ENCODE assay signal across 21 cellular contexts in the genomic region with DNA sequence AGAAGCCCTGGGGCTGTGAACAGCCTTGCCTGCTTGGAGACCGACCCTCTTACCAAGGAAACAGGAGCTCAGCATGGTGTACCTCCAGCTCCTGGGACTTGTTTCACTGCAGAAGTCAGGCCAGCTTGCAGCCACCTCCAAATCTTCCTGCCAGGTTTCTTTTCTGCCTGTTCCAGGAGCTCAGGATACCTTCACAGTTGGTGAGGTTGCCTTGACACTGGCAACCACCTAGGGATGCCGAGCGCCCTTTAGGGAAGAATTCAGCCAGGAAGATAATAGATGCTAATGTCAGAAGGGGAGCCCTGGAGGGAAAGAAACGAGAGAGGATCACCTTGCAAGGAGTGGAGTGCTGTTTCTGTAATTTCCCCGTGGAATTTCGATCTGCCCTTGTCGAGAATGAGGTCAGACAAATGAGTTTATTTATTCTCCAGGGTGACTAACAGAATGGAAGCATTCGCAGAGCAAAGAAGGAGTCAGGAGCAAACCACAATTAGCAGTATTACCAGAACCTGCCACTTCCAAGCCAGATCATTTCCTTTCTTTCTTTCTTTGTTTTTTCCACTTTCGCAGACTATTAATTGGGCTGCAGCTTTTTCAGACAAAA.
A peak's percentile ranks its signal among the peaks of the same experiment; 100 is the strongest.
DNase-seq lines count a peak whose midpoint lies in the region; ATAC-seq and TF ChIP-seq lines count a peak whose summit lies in the region.
"Had no signal": no experiment of that assay in that cellular context is flagged by ENCODE, and none has a peak within 500 bp of the region (broad histone marks: within the 10 kb centered on the region; RNA-seq: fewer than 3 reads in every experiment).

No MANE protein-coding gene starts in this region.

- H3K27ac Mint-ChIP-seq in activated T-cell treated with anti-CD3 and anti-CD28 coated beads, Interleukin-2, amount 50 U/mL, for 72 hours, result no peak overlapping the region

- H3K36me3 ChIP-seq in kidney epithelial cell (ENCODE audit: control insufficient read depth, insufficient read depth, low read length) (no peaks in the 10 kb centered on the region), lower lobe of right lung (no peaks in the 10 kb centered on the region)
- H3K36me3 ChIP-seq: esophagus squamous epithelium, SJSA1, vagina had no signal

- H3K4me3 ChIP-seq in choroid plexus epithelial cell (ENCODE audit: low read depth, low read length) (no peak overlapping the region), kidney epithelial cell (ENCODE audit: low read depth, low read length) (no peak overlapping the region), lower lobe of right lung (no peak overlapping the region)
- H3K4me3 ChIP-seq: dorsolateral prefrontal cortex, esophagus squamous epithelium, K562, lung, SJSA1, vagina had no signal

- peak; percentile 47 for DNase-seq in AG08395 (ENCODE audit: low spot score)
- DNase-seq in M059J (ENCODE audit: low read depth), result peak; percentile 83
- peak; percentile 20 for DNase-seq in choroid plexus epithelial cell (ENCODE audit: low read depth)
- peak; percentile 43 for DNase-seq in kidney epithelial cell (ENCODE audit: low read depth)
- DNase-seq in lower lobe of right lung, result no peak
- DNase-seq in activated T-cell treated with anti-CD3 and anti-CD28 coated beads, Interleukin-2, amount 50 U/mL, for 72 hours, result no peak
- no peak for DNase-seq in NCI-H2196 treated with DMSO at 0.1 percent for 48 hours (lab: John Stamatoyannopoulos, UW; ENCODE audit: unreplicated experiment)
- DNase-seq in EL, result no peak
- DNase-seq: activated naive CD4-positive, alpha-beta T cell treated with Interleukin-2 at 50 U/mL for 16 hours; Caco-2; esophagus squamous epithelium; GDM1; GOT3; hypothalamus; naive thymus-derived CD8-positive, alpha-beta T cell; NCI-H1417 treated with DMSO at 0.1 percent for 48 hours had no signal

- no peaks in the 10 kb centered on the region for H3K9me3 ChIP-seq in lower lobe of right lung
- H3K9me3 ChIP-seq: Caco-2, esophagus squamous epithelium, SJSA1, vagina had no signal

- intact Hi-C loops in lower lobe of right lung (cut with DNase I), result no loop called here

- no peak for TF ChIP-seq CTCF in choroid plexus epithelial cell (conservative IDR thresholded peaks at IDR 0.05; ENCODE audit: low read depth, low read length)
- TF ChIP-seq CTCF in kidney epithelial cell (IDR thresholded peaks at IDR 0.05; ENCODE audit: insufficient read depth, low read length, poor library complexity, severe bottlenecking), result no peak
- TF ChIP-seq CTCF in lower lobe of right lung (IDR thresholded peaks at IDR 0.05), result no peak

- H3K4me1 Mint-ChIP-seq in activated T-cell treated with anti-CD3 and anti-CD28 coated beads, Interleukin-2, amount 50 U/mL, for 72 hours (ENCODE audit: low read depth), result no peaks in the 10 kb centered on the region
- H3K4me1 Mint-ChIP-seq: naive thymus-derived CD8-positive, alpha-beta T cell had no signal

- H3K36me3 Mint-ChIP-seq in activated T-cell treated with anti-CD3 and anti-CD28 coated beads, Interleukin-2, amount 50 U/mL, for 72 hours (ENCODE audit: insufficient read depth in 2 of 2), result no peaks in the 10 kb centered on the region
- H3K36me3 Mint-ChIP-seq: naive thymus-derived CD8-positive, alpha-beta T cell had no signal

- H3K4me1 ChIP-seq in lower lobe of right lung, result no peaks in the 10 kb centered on the region
- H3K4me1 ChIP-seq: Caco-2, SJSA1, vagina had no signal

- no peaks in the 10 kb centered on the region for H3K27me3 ChIP-seq in kidney epithelial cell (ENCODE audit: control insufficient read depth, insufficient read depth, low read length)
- no peaks in the 10 kb centered on the region for H3K27me3 ChIP-seq in lower lobe of right lung (ENCODE audit: low read depth)
- H3K27me3 ChIP-seq: dorsolateral prefrontal cortex, esophagus squamous epithelium, SJSA1, vagina had no signal

- H3K9me3 Mint-ChIP-seq in activated T-cell treated with anti-CD3 and anti-CD28 coated beads, Interleukin-2, amount 50 U/mL, for 72 hours, result no peaks in the 10 kb centered on the region

- no peak overlapping the region for H3K27ac ChIP-seq in lower lobe of right lung
- H3K27ac ChIP-seq: dorsolateral prefrontal cortex, esophagus squamous epithelium, SJSA1, vagina had no signal

- ATAC-seq in lower lobe of right lung, result no peak
- ATAC-seq in activated T-cell treated with anti-CD3 and anti-CD28 coated beads, Interleukin-2, amount 50 U/mL, for 72 hours (replicated peaks in 1 of 2), result no peak
- ATAC-seq: K562; naive thymus-derived CD8-positive, alpha-beta T cell had no signal

- peaks cover 5% of the 10 kb centered on the region for H3K27me3 Mint-ChIP-seq in activated T-cell treated with anti-CD3 and anti-CD28 coated beads, Interleukin-2, amount 50 U/mL, for 72 hours (ENCODE audit: low read depth)

- no peak overlapping the region for H3K4me3 Mint-ChIP-seq in activated T-cell treated with anti-CD3 and anti-CD28 coated beads, Interleukin-2, amount 50 U/mL, for 72 hours
- H3K4me3 Mint-ChIP-seq: naive thymus-derived CD8-positive, alpha-beta T cell had no signal

Comparison
In these comparisons a context has a peak if more than half of its experiments do, and no peak if none do; other contexts are left out.
1. DNase-seq: peak in AG08395 (single experiment), M059J (single experiment), choroid plexus epithelial cell (single experiment) and kidney epithelial cell (single experiment); none in lower lobe of right lung (single experiment), activated T-cell treated with anti-CD3 and anti-CD28 coated beads, Interleukin-2, amount 50 U/mL, for 72 hours (0 of 2), NCI-H2196 treated with DMSO at 0.1 percent for 48 hours (single experiment) and EL (single experiment).